ENCODE assay signal across 27 cellular contexts in genomic region chr4:154526151-154526550, GRCh38. TPM values are rescaled to one million over a fixed set of nuclear protein-coding genes. Genes with fewer than 3 reads are reported as not detected.
DNase-seq lines count a peak whose midpoint lies in the region; ATAC-seq, FAIRE-seq and TF ChIP-seq lines count a peak whose summit lies in the region.
"Had no signal": no experiment of that assay in that cellular context is flagged by ENCODE, and none has a peak within 500 bp of the region (broad histone marks: within the 10 kb centered on the region; RNA-seq: fewer than 3 reads in every experiment).

No MANE protein-coding gene starts in this region.

- H3K4me3 ChIP-seq in HepG2 (replicated peaks in 1 of 3; ENCODE audit: insufficient read depth in 1 of 3, low read depth in 2 of 3, low read length in 3 of 3) (no peak overlapping the region), right lobe of liver (no peak overlapping the region), Peyer's patch (no peak overlapping the region)
- H3K4me3 ChIP-seq: A549, BLaER1, cardiac muscle cell, hepatocyte, ovary, suprapubic skin had no signal

- H3K9ac ChIP-seq in HepG2 (ENCODE audit: insufficient read depth, low read depth, low read length): no peak overlapping the region
- H3K9ac ChIP-seq: BLaER1 had no signal

- ATAC-seq in HepG2: no peak
- no peak for ATAC-seq in right lobe of liver
- ATAC-seq in HG03175 (IDR thresholded peaks at IDR 0.05; ENCODE audit: unreplicated experiment): peak; percentile 60
- peak; percentile 36 to 61 for ATAC-seq in stimulated activated naive B cell treated with anti-CD40 and anti-IgM and Interleukin-4, amounts not matched to agents 10 μg/mL and 1 μg/mL and 100 μg/mL, for 72 hours (replicated peaks)
- ATAC-seq: A549; naive thymus-derived CD4-positive, alpha-beta T cell; right cardiac atrium had no signal

- BruUV-seq in HepG2 (replicated peaks; lab: Mats Ljungman, UMichigan): no TSS peak

- in situ Hi-C loops in HepG2 (cut with HindIII; ENCODE audit: extremely low pct_ligation_motif_present, low pct_unique_long_range_greater_than_20kb): no loop called here

- no peaks in the 10 kb centered on the region for H3K36me3 Mint-ChIP-seq in stimulated activated naive B cell treated with anti-CD40 and anti-IgM and Interleukin-4, amounts not matched to agents 10 μg/mL and 1 μg/mL and 100 μg/mL, for 72 hours
- H3K36me3 Mint-ChIP-seq in nephron progenitor cell (ENCODE audit: low read depth): no peaks in the 10 kb centered on the region
- H3K36me3 Mint-ChIP-seq: naive thymus-derived CD4-positive, alpha-beta T cell had no signal

- H3K9me3 Mint-ChIP-seq in stimulated activated naive B cell treated with anti-CD40 and anti-IgM and Interleukin-4, amounts not matched to agents 10 μg/mL and 1 μg/mL and 100 μg/mL, for 72 hours: no peaks in the 10 kb centered on the region
- no peaks in the 10 kb centered on the region for H3K9me3 Mint-ChIP-seq in nephron progenitor cell
- H3K9me3 Mint-ChIP-seq: dendritic cell treated with granulocyte-macrophage colony-stimulating factor and Interleukin-4, amounts not matched to agents 40 ng/mL and 50 ng/mL, for 4 days had no signal

- H3K4me1 Mint-ChIP-seq in stimulated activated naive B cell treated with anti-CD40 and anti-IgM and Interleukin-4, amounts not matched to agents 10 μg/mL and 1 μg/mL and 100 μg/mL, for 72 hours: peaks cover 0 to 2% of the 10 kb centered on the region in 2 donors
- no peaks in the 10 kb centered on the region for H3K4me1 Mint-ChIP-seq in nephron progenitor cell

- POLR2A ChIA-PET in HepG2 (lab: Yijun Ruan, JAX): no interaction called here

- intact Hi-C loops in HepG2 (cut with micrococcal nuclease; ENCODE audit: unreplicated experiment): no loop called here
- intact Hi-C loops in right lobe of liver (cut with DNase I): no loop called here

- no peak overlapping the region for H3K4me2 ChIP-seq in HepG2 (ENCODE audit: low read depth, low read length)
- H3K4me2 ChIP-seq: A549, BLaER1, hepatocyte had no signal

- FAIRE-seq in HepG2 (lab: Jason Lieb, UNC): no peak
- FAIRE-seq: A549, endothelial cell of umbilical vein, H1 had no signal

- H3K27ac ChIP-seq in HepG2 (ENCODE audit: extremely low read length, insufficient read depth, low read length) (no peak overlapping the region), right lobe of liver (no peak overlapping the region), Peyer's patch (no peak overlapping the region)
- H3K27ac ChIP-seq: A549, BLaER1, cardiac muscle cell, hepatocyte, ovary, suprapubic skin had no signal

- no peak overlapping the region for H3K4me3 Mint-ChIP-seq in stimulated activated naive B cell treated with anti-CD40 and anti-IgM and Interleukin-4, amounts not matched to agents 10 μg/mL and 1 μg/mL and 100 μg/mL, for 72 hours
- no peak overlapping the region for H3K4me3 Mint-ChIP-seq in nephron progenitor cell
- H3K4me3 Mint-ChIP-seq: dendritic cell treated with granulocyte-macrophage colony-stimulating factor and Interleukin-4, amounts not matched to agents 40 ng/mL and 50 ng/mL, for 4 days; naive thymus-derived CD4-positive, alpha-beta T cell had no signal

- no peak overlapping the region for H2AFZ ChIP-seq in HepG2 (ENCODE audit: low read length)
- H2AFZ ChIP-seq: hepatocyte had no signal

- no peak for TF ChIP-seq POLR2A in HepG2 (IDR thresholded peaks at IDR 0.05; ENCODE audit: insufficient read depth in 1 of 2, low read depth in 2 of 2, low read length in 2 of 2)
- no peak for TF ChIP-seq POLR2A in right lobe of liver (IDR thresholded peaks at IDR 0.05)
- no peak for TF ChIP-seq POLR2A in Peyer's patch (IDR thresholded peaks at IDR 0.05)

- CTCF ChIA-PET in HepG2 (lab: Yijun Ruan, JAX; ENCODE audit: low intra/inter-chr PET ratio, low total read pairs): no interaction called here

- H3K4me1 ChIP-seq in HepG2 (ENCODE audit: insufficient read depth, low read length): no peaks in the 10 kb centered on the region
- H3K4me1 ChIP-seq in right lobe of liver: no peaks in the 10 kb centered on the region
- peaks cover 0 to 6% (median 0%) of the 10 kb centered on the region in 4 donors for H3K4me1 ChIP-seq in Peyer's patch
- H3K4me1 ChIP-seq: A549 had no signal

- H3K27me3 ChIP-seq in HepG2 (ENCODE audit: control insufficient read depth in 1 of 2, insufficient read depth in 2 of 2, low read length in 2 of 2) (peaks cover 0 to 3% of the 10 kb centered on the region in 2 experiments; a peak in 1 of 5 replicates), right lobe of liver (no peaks in the 10 kb centered on the region), Peyer's patch (no peaks in the 10 kb centered on the region)
- H3K27me3 ChIP-seq: BLaER1, ovary, suprapubic skin had no signal

- H3K27ac Mint-ChIP-seq in stimulated activated naive B cell treated with anti-CD40 and anti-IgM and Interleukin-4, amounts not matched to agents 10 μg/mL and 1 μg/mL and 100 μg/mL, for 72 hours: no peak overlapping the region
- H3K27ac Mint-ChIP-seq in nephron progenitor cell: no peak overlapping the region
- H3K27ac Mint-ChIP-seq: dendritic cell treated with granulocyte-macrophage colony-stimulating factor and Interleukin-4, amounts not matched to agents 40 ng/mL and 50 ng/mL, for 4 days; naive thymus-derived CD4-positive, alpha-beta T cell had no signal

- no peaks in the 10 kb centered on the region for H3K79me2 ChIP-seq in HepG2 (ENCODE audit: insufficient read depth, low read length)
- H3K79me2 ChIP-seq: hepatocyte had no signal

- H3K27me3 Mint-ChIP-seq in stimulated activated naive B cell treated with anti-CD40 and anti-IgM and Interleukin-4, amounts not matched to agents 10 μg/mL and 1 μg/mL and 100 μg/mL, for 72 hours: peaks cover 39 to 40% of the 10 kb centered on the region in 2 donors
- H3K27me3 Mint-ChIP-seq in nephron progenitor cell (ENCODE audit: low read depth, poor library complexity): peaks cover 7% of the 10 kb centered on the region

- no peaks in the 10 kb centered on the region for H3K9me3 ChIP-seq in HepG2 (ENCODE audit: low read length)
- H3K9me3 ChIP-seq in right lobe of liver: no peaks in the 10 kb centered on the region
- H3K9me3 ChIP-seq in Peyer's patch: no peaks in the 10 kb centered on the region
- H3K9me3 ChIP-seq: A549, ovary, suprapubic skin had no signal

- WGBS in HepG2 (ENCODE audit: low lambda C conversion rate): 2% methylated on average over 2 of the region's 2 CpGs
- WGBS in right lobe of liver (ENCODE audit: insufficient coverage, low coverage, low lambda C conversion rate, missing lambda C conversion rate): 9% methylated on average over 2 of the region's 2 CpGs

- TF ChIP-seq EP300 in HepG2 (IDR thresholded peaks at IDR 0.05; ENCODE audit: low read depth in 2 of 2, low read length in 2 of 2) (no peak), HepG2 (CRISPR knock-in tag; IDR thresholded peaks at IDR 0.05; ENCODE audit: borderline replicate concordance) (no peak)

- no peaks in the 10 kb centered on the region for H3K36me3 ChIP-seq in HepG2 (replicated peaks in 1 of 2; ENCODE audit: control insufficient read depth in 1 of 2, insufficient read depth in 2 of 2, low read length in 2 of 2)
- H3K36me3 ChIP-seq in right lobe of liver: no peaks in the 10 kb centered on the region
- no peaks in the 10 kb centered on the region for H3K36me3 ChIP-seq in Peyer's patch
- H3K36me3 ChIP-seq: BLaER1, cardiac muscle cell, ovary, suprapubic skin had no signal

- TF ChIP-seq RAD21 in HepG2 (CRISPR knock-in tag; IDR thresholded peaks at IDR 0.05): no peak

- H4K20me1 ChIP-seq in HepG2 (ENCODE audit: insufficient read depth, low read length): no peaks in the 10 kb centered on the region
- H4K20me1 ChIP-seq: BLaER1 had no signal

- DNase-seq in HepG2 (ENCODE audit: low spot score) (no peak), right lobe of liver (no peak), NOMO-1 treated with DMSO at 0.1 percent for 48 hours (lab: John Stamatoyannopoulos, UW; ENCODE audit: unreplicated experiment) (peak; percentile 97), nephron progenitor cell (no peak), Peyer's patch (no peak), foreskin melanocyte (no peak)
- no peak for DNase-seq in stimulated activated naive B cell treated with anti-CD40 and anti-IgM and Interleukin-4, amounts not matched to agents 10 μg/mL and 1 μg/mL and 100 μg/mL, for 72 hours
- DNase-seq: activated gamma-delta T cell treated with Interleukin-2 at 50 U/mL for 16 hours; amniotic stem cell; mammary epithelial cell; naive thymus-derived CD4-positive, alpha-beta T cell; NCI-H1436; NCI-H82; ovary; right cardiac atrium; stimulated activated CD4-positive, alpha-beta T cell treated with anti-CD3 and anti-CD28 coated beads, Interleukin-15, amount 100 ng/mL, for 24 hours; SW 1271 had no signal

- TF ChIP-seq CTCF in HepG2 (CRISPR knock-in tag; IDR thresholded peaks at IDR 0.05) (no peak), right lobe of liver (IDR thresholded peaks at IDR 0.05) (no peak), nephron progenitor cell (IDR thresholded peaks at IDR 0.05) (no peak), Peyer's patch (IDR thresholded peaks at IDR 0.05) (no peak)

RNA-seq across cellular contexts. Expression of gene PLRG1, which starts 24.0 kb away (rescaled TPM):
- 110 and 177 TPM in 2 replicates for total RNA-seq in HepG2 (2016; rRNA removed; fragmentation: Illumina TruSeq; extraction: Trizol)
- total RNA-seq in HepG2 (2016; cell fraction: cytosol; rRNA removed; fragmentation: Illumina TruSeq; extraction: Trizol; ENCODE audit: low read depth): 15.5 and 18.0 TPM in 2 replicates
- 117 and 184 TPM in 2 replicates for total RNA-seq in HepG2 (2016; cell fraction: insoluble cytoplasmic fraction; rRNA removed; fragmentation: Illumina TruSeq; extraction: Trizol)
- total RNA-seq in HepG2 (2016; cell fraction: membrane; rRNA removed; fragmentation: Illumina TruSeq; extraction: Trizol): 30.7 and 37.3 TPM in 2 replicates
- total RNA-seq in HepG2 (2016; cell fraction: nucleus; rRNA removed; fragmentation: Illumina TruSeq; extraction: Trizol): 71.1 and 72.1 TPM in 2 replicates
- polyA plus RNA-seq in HepG2 (2011; rRNA removed): 63.2 and 77.3 TPM in 2 replicates
- 41.6 and 48.8 TPM in 2 replicates for polyA plus RNA-seq in HepG2 (2011; cell fraction: cytosol; rRNA removed)
- polyA plus RNA-seq in HepG2 (2011; cell fraction: nucleus; rRNA removed): 44.8 and 48.6 TPM in 2 replicates
- 49.6 and 59.5 TPM in 2 replicates for polyA plus RNA-seq in HepG2 (2012)
- polyA plus RNA-seq in HepG2 (2016; cell fraction: cytosol; fragmentation: Illumina TruSeq; extraction: Trizol; ENCODE audit: low read depth): 13.7 and 18.4 TPM in 2 replicates
- polyA plus RNA-seq in HepG2 (2016; cell fraction: insoluble cytoplasmic fraction; fragmentation: Illumina TruSeq; extraction: Trizol; ENCODE audit: low read depth): 142 and 150 TPM in 2 replicates
- polyA plus RNA-seq in HepG2 (2016; cell fraction: membrane; fragmentation: Illumina TruSeq; extraction: Trizol; ENCODE audit: low read depth): 18.9 and 20.9 TPM in 2 replicates
- 82.5 and 87.2 TPM in 2 replicates for polyA plus RNA-seq in HepG2 (2016; cell fraction: nucleus; fragmentation: Illumina TruSeq; extraction: Trizol; ENCODE audit: insufficient read depth, low read depth)
- polyA minus RNA-seq in HepG2 (2011; rRNA and poly(A)+ RNA removed; ENCODE audit: low replicate concordance): 54.9 and 71.4 TPM in 2 replicates
- 33.8 and 40.5 TPM in 2 replicates for polyA minus RNA-seq in HepG2 (2011; cell fraction: cytosol; rRNA and poly(A)+ RNA removed)
- polyA minus RNA-seq in HepG2 (2011; cell fraction: nucleus; rRNA and poly(A)+ RNA removed): 50.3 and 76.6 TPM in 2 replicates
- 10 to 100 TPM; 33.1 to 55.8 (median 39.2) TPM for total RNA-seq in right lobe of liver
- total RNA-seq in Peyer's patch: 10 to 100 TPM; 23.4 to 68.5 (median 42.4) TPM

RNA-seq across cellular contexts. Expression of gene DCHS2, which starts 34.6 kb away (rescaled TPM):
- total RNA-seq in HepG2 (2016; rRNA removed; fragmentation: Illumina TruSeq; extraction: Trizol) (not detected in 2 replicates), right lobe of liver (under 1 TPM in 5 of 6 experiments, not detected in 1; 0.07 to 0.37 (median 0.12) TPM), Peyer's patch (under 1 TPM in 3 of 4 donors, not detected in 1; 0.28 to 0.88 (median 0.67) TPM)
- not detected in 2 replicates for total RNA-seq in HepG2 (2016; cell fraction: cytosol; rRNA removed; fragmentation: Illumina TruSeq; extraction: Trizol; ENCODE audit: low read depth)
- total RNA-seq in HepG2 (2016; cell fraction: insoluble cytoplasmic fraction; rRNA removed; fragmentation: Illumina TruSeq; extraction: Trizol): 0.11 TPM in 1 of 2 replicates, not detected in the other
- total RNA-seq in HepG2 (2016; cell fraction: membrane; rRNA removed; fragmentation: Illumina TruSeq; extraction: Trizol): not detected in 2 replicates
- not detected in 2 replicates for total RNA-seq in HepG2 (2016; cell fraction: nucleus; rRNA removed; fragmentation: Illumina TruSeq; extraction: Trizol)
- 0.03 and 0.05 TPM in 2 replicates for polyA plus RNA-seq in HepG2 (2011; rRNA removed)
- polyA plus RNA-seq in HepG2 (2011; cell fraction: cytosol; rRNA removed): 0.04 and 0.09 TPM in 2 replicates
- polyA plus RNA-seq in HepG2 (2011; cell fraction: nucleus; rRNA removed): 0.16 TPM in 2 replicates
- 0.03 and 0.20 TPM in 2 replicates for polyA plus RNA-seq in HepG2 (2012)
- polyA plus RNA-seq in HepG2 (2016; cell fraction: cytosol; fragmentation: Illumina TruSeq; extraction: Trizol; ENCODE audit: low read depth): not detected in 2 replicates
- polyA plus RNA-seq in HepG2 (2016; cell fraction: insoluble cytoplasmic fraction; fragmentation: Illumina TruSeq; extraction: Trizol; ENCODE audit: low read depth): not detected in 2 replicates
- not detected in 2 replicates for polyA plus RNA-seq in HepG2 (2016; cell fraction: membrane; fragmentation: Illumina TruSeq; extraction: Trizol; ENCODE audit: low read depth)
- polyA plus RNA-seq in HepG2 (2016; cell fraction: nucleus; fragmentation: Illumina TruSeq; extraction: Trizol; ENCODE audit: insufficient read depth, low read depth): not detected in 2 replicates
- 0.24 TPM in 1 of 2 replicates, not detected in the other for polyA minus RNA-seq in HepG2 (2011; rRNA and poly(A)+ RNA removed; ENCODE audit: low replicate concordance)
- 0.53 TPM in 1 of 2 replicates, not detected in the other for polyA minus RNA-seq in HepG2 (2011; cell fraction: cytosol; rRNA and poly(A)+ RNA removed)
- polyA minus RNA-seq in HepG2 (2011; cell fraction: nucleus; rRNA and poly(A)+ RNA removed): 0.26 and 0.62 TPM in 2 replicates
- total RNA-seq: endothelial cell of umbilical vein, LHCN-M2, right cardiac atrium had no signal
- polyA plus RNA-seq: cardiac muscle cell; endothelial cell of umbilical vein; naive thymus-derived CD4-positive, alpha-beta T cell; right cardiac atrium had no signal

RNA-seq across cellular contexts. Expression of gene FGB, which starts 36.7 kb away (rescaled TPM):
- total RNA-seq in HepG2 (2016; rRNA removed; fragmentation: Illumina TruSeq; extraction: Trizol): 408 and 784 TPM in 2 replicates
- 56.7 and 69.7 TPM in 2 replicates for total RNA-seq in HepG2 (2016; cell fraction: cytosol; rRNA removed; fragmentation: Illumina TruSeq; extraction: Trizol; ENCODE audit: low read depth)
- 374 and 784 TPM in 2 replicates for total RNA-seq in HepG2 (2016; cell fraction: insoluble cytoplasmic fraction; rRNA removed; fragmentation: Illumina TruSeq; extraction: Trizol)
- 96.6 and 132 TPM in 2 replicates for total RNA-seq in HepG2 (2016; cell fraction: membrane; rRNA removed; fragmentation: Illumina TruSeq; extraction: Trizol)
- 538 and 629 TPM in 2 replicates for total RNA-seq in HepG2 (2016; cell fraction: nucleus; rRNA removed; fragmentation: Illumina TruSeq; extraction: Trizol)
- 226 and 273 TPM in 2 replicates for polyA plus RNA-seq in HepG2 (2011; rRNA removed)
- polyA plus RNA-seq in HepG2 (2011; cell fraction: cytosol; rRNA removed): 107 and 238 TPM in 2 replicates
- polyA plus RNA-seq in HepG2 (2011; cell fraction: nucleus; rRNA removed): 60.1 and 85.7 TPM in 2 replicates
- polyA plus RNA-seq in HepG2 (2012): 449 and 489 TPM in 2 replicates
- 53.8 and 63.1 TPM in 2 replicates for polyA plus RNA-seq in HepG2 (2016; cell fraction: cytosol; fragmentation: Illumina TruSeq; extraction: Trizol; ENCODE audit: low read depth)
- polyA plus RNA-seq in HepG2 (2016; cell fraction: insoluble cytoplasmic fraction; fragmentation: Illumina TruSeq; extraction: Trizol; ENCODE audit: low read depth): 379 and 391 TPM in 2 replicates
- polyA plus RNA-seq in HepG2 (2016; cell fraction: membrane; fragmentation: Illumina TruSeq; extraction: Trizol; ENCODE audit: low read depth): 70.9 and 94.9 TPM in 2 replicates
- polyA plus RNA-seq in HepG2 (2016; cell fraction: nucleus; fragmentation: Illumina TruSeq; extraction: Trizol; ENCODE audit: insufficient read depth, low read depth): 850 and 880 TPM in 2 replicates
- 57.2 TPM in 1 of 2 replicates, not detected in the other for polyA minus RNA-seq in HepG2 (2011; rRNA and poly(A)+ RNA removed; ENCODE audit: low replicate concordance)
- 69.4 and 146 TPM in 2 replicates for polyA minus RNA-seq in HepG2 (2011; cell fraction: cytosol; rRNA and poly(A)+ RNA removed)
- polyA minus RNA-seq in HepG2 (2011; cell fraction: nucleus; rRNA and poly(A)+ RNA removed): 65.9 and 110 TPM in 2 replicates
- total RNA-seq in right lobe of liver: over 10,000 TPM in 5 of 6 experiments, 1,000 to 10,000 TPM in 1; 6,080 to 16,362 (median 11,864) TPM
- total RNA-seq in Peyer's patch: not detected
- total RNA-seq: endothelial cell of umbilical vein; H1; LHCN-M2; mammary epithelial cell; naive thymus-derived CD4-positive, alpha-beta T cell had no signal
- polyA plus RNA-seq: endothelial cell of umbilical vein; H1; mammary epithelial cell; naive thymus-derived CD4-positive, alpha-beta T cell; ovary had no signal

Comparison
In these comparisons a context has a peak if more than half of its experiments do, and no peak if none do; other contexts are left out.
1. ATAC-seq: peak in HG03175 (single experiment) and stimulated activated naive B cell treated with anti-CD40 and anti-IgM and Interleukin-4, amounts not matched to agents 10 μg/mL and 1 μg/mL and 100 μg/mL, for 72 hours (2 of 2); none in HepG2 (single experiment) and right lobe of liver (0 of 4).
2. RNA of gene FGB, which starts 36.7 kb away (total RNA-seq): 6,080 to 16,362 TPM in right lobe of liver and 56.7 to 784 TPM in HepG2; not detected in Peyer's patch; every median in the first group is over 10 times any median in the second.